Comparison of ENCODE assay signal across 8 cellular contexts in genomic region chr11:65615229-65615949, GRCh38. TPM values are rescaled to one million over a fixed set of nuclear protein-coding genes. Genes with fewer than 3 reads are reported as not detected.
DNase-seq lines count a peak whose midpoint lies in the region; ATAC-seq and TF ChIP-seq lines count a peak whose summit lies in the region.

Gene PCNX3, plus strand, starts transcription at chr11:65615776. Its CDS starts 536 bp downstream, at chr11:65616312.

- 0% methylated on average over 55 of the region's 55 CpGs for WGBS in heart right ventricle, 2 donors
- 0 to 1% methylated on average over 33 to 40 of the region's 55 CpGs for WGBS in upper lobe of left lung, 2 donors

- peak within 1 kb of the TSS; percentile 95 for H3K4me3 Mint-ChIP-seq in T-helper 1 cell treated with Interleukin-12 subunit alpha and Interleukin-12 subunit beta and Interleukin-4 antibody, amounts not matched to agents 30 μg/mL and 1 μg/mL, for 36 hours

- H3K36me3 ChIP-seq in heart right ventricle (peaks cover 10 to 53% (median 23%) of the 10 kb centered on the region in 9 donors), upper lobe of left lung (peaks cover 21 to 43% (median 34%) of the 10 kb centered on the region in 4 donors)

- H3K9me3 Mint-ChIP-seq in T-helper 1 cell treated with Interleukin-12 subunit alpha and Interleukin-12 subunit beta and Interleukin-4 antibody, amounts not matched to agents 30 μg/mL and 1 μg/mL, for 36 hours: no peaks in the 10 kb centered on the region

- H3K4me1 Mint-ChIP-seq in T-helper 1 cell treated with Interleukin-12 subunit alpha and Interleukin-12 subunit beta and Interleukin-4 antibody, amounts not matched to agents 30 μg/mL and 1 μg/mL, for 36 hours (ENCODE audit: low read depth): peaks cover 25% of the 10 kb centered on the region

- H3K4me3 ChIP-seq in heart right ventricle (peak within 1 kb of the TSS; percentile 91 to 99 (median 97)), upper lobe of left lung (peak within 1 kb of the TSS; percentile 94 to 100 (median 98))

- peak within 1 kb of the TSS; percentile 92 to 100 (median 98) for H3K27ac ChIP-seq in heart right ventricle
- peak within 1 kb of the TSS; percentile 94 to 96 (median 95) for H3K27ac ChIP-seq in upper lobe of left lung

- TF ChIP-seq POLR2A in upper lobe of left lung (IDR thresholded peaks at IDR 0.05): peak in 3 of 4 donors; percentile 25 to 75 (median 57)

- H3K9me3 ChIP-seq in heart right ventricle: no peaks in the 10 kb centered on the region
- no peaks in the 10 kb centered on the region for H3K9me3 ChIP-seq in upper lobe of left lung

- H3K27ac Mint-ChIP-seq in T-helper 1 cell treated with Interleukin-12 subunit alpha and Interleukin-12 subunit beta and Interleukin-4 antibody, amounts not matched to agents 30 μg/mL and 1 μg/mL, for 36 hours: peak within 1 kb of the TSS; percentile 92

- peak; percentile 100 for DNase-seq in GM13977 (ENCODE audit: low spot score)
- DNase-seq in NCI-H1694 (lab: John Stamatoyannopoulos, UW): peak; percentile 99
- DNase-seq in amniotic stem cell (lab: John Stamatoyannopoulos, UW): peak; percentile 100
- DNase-seq in heart right ventricle: peak; percentile 100
- peak; percentile 100 for DNase-seq in posterior cingulate gyrus
- DNase-seq in upper lobe of left lung: peak; percentile 95 to 100

- peaks cover 22% of the 10 kb centered on the region for H3K36me3 Mint-ChIP-seq in T-helper 1 cell treated with Interleukin-12 subunit alpha and Interleukin-12 subunit beta and Interleukin-4 antibody, amounts not matched to agents 30 μg/mL and 1 μg/mL, for 36 hours (ENCODE audit: low read depth)

- H3K27me3 Mint-ChIP-seq in T-helper 1 cell treated with Interleukin-12 subunit alpha and Interleukin-12 subunit beta and Interleukin-4 antibody, amounts not matched to agents 30 μg/mL and 1 μg/mL, for 36 hours (ENCODE audit: low read depth): peaks cover 3% of the 10 kb centered on the region

- intact Hi-C loops in heart right ventricle (cut with DNase I) (loop anchor here in 3 of 10 donors (2.0 kb wide), 2 partner anchors 41 to 75 kb away; no protein-coding TSS in a partner anchor), posterior cingulate gyrus (cut with DNase I) (loop anchor here (2.0 to 5.0 kb wide), 3 partner anchors 37 to 47 kb away; partner anchors contain the start of gene RELA)

- ATAC-seq in HG02884 (IDR thresholded peaks at IDR 0.05; ENCODE audit: unreplicated experiment): peak; percentile 79
- peak; percentile 79 to 91 (median 86) for ATAC-seq in heart right ventricle
- ATAC-seq in upper lobe of left lung (ENCODE audit: low FRiP score in 2 of 2): peak; percentile 89 to 95

- no peak for TF ChIP-seq CTCF in GM13977 (IDR thresholded peaks at IDR 0.05; ENCODE audit: extremely low read depth, insufficient read depth, missing control alignments)
- no peak for TF ChIP-seq CTCF in heart right ventricle (IDR thresholded peaks at IDR 0.05)
- peak in 1 of 6 experiments; percentile 28 for TF ChIP-seq CTCF in upper lobe of left lung (IDR thresholded peaks at IDR 0.05)

- TF ChIP-seq EP300 in upper lobe of left lung (IDR thresholded peaks at IDR 0.05): no peak

- H3K4me1 ChIP-seq in heart right ventricle: peaks cover 28 to 50% (median 43%) of the 10 kb centered on the region in 9 donors
- H3K4me1 ChIP-seq in upper lobe of left lung: peaks cover 37 to 59% (median 47%) of the 10 kb centered on the region in 4 donors

- H3K27me3 ChIP-seq in heart right ventricle (no peaks in the 10 kb centered on the region), upper lobe of left lung (no peaks in the 10 kb centered on the region)

- in situ Hi-C loops in GM13977 (cut with MboI; ENCODE audit: low pct_unique_long_range_greater_than_20kb, low sequenced_read_pairs, unreplicated experiment): no loop called here

RNA-seq across cellular contexts. Expression of gene PCNX3, which starts in this region (rescaled TPM):
- total RNA-seq in heart right ventricle (10 to 100 TPM in 9 of 10 donors, 1 to 10 TPM in 1; 9.4 to 16.9 (median 11.7) TPM), upper lobe of left lung (10 to 100 TPM; 26.7 to 63.9 (median 43.9) TPM)
- 10 to 100 TPM in 1 of 2 donors, 1 to 10 TPM in 1; 9.7 to 11.6 TPM for polyA plus RNA-seq in heart right ventricle

Comparison
In these comparisons a context has a peak if more than half of its experiments do, and no peak if none do; other contexts are left out.
1. Peak in every context shown above with its lines: DNase-seq, ATAC-seq, H3K4me3 ChIP-seq and H3K27ac ChIP-seq.